Comparison of ENCODE assay signal across 8 cellular contexts in the genomic region with DNA sequence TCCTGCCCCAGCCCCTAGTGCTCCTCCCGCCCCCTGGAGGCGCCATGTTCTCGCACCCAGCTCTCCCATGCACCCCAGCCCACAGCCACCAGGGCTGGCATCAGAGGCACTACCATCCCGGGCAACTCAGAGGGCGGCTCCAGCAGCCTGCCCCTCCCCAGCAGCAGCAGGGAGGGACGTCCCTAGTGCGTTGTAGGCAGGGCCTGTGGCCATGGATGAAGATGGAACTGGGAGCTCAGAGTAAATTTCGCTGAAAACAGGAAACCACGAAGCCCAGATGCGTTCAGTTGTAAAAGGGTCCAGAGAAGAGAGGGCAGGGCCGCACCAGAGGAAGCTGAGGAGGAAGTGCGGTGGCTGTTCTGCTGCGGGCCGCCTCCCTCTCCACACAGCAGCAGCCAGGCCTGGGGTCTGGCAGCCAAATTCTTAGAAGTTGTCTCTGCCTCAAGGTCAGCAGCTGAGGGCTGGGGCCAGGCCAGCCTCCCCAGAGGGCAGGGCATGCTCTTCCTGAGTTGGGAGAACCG.
DNase-seq lines count a peak whose midpoint lies in the region; ATAC-seq, FAIRE-seq and TF ChIP-seq lines count a peak whose summit lies in the region.

No MANE protein-coding gene starts in this region.

- FAIRE-seq in D721Med (lab: Jason Lieb, UNC) (no peak), H54 (lab: Jason Lieb, UNC) (no peak)

- no peak for TF ChIP-seq POLR2A in H54 (IDR thresholded peaks at IDR 0.05; ENCODE audit: low read depth, low read length)

- ATAC-seq in GM19372 (IDR thresholded peaks at IDR 0.05; ENCODE audit: low read depth, unreplicated experiment) = peak; percentile 72

- no peak for TF ChIP-seq CTCF in D721Med (IDR thresholded peaks at IDR 0.05; ENCODE audit: insufficient read depth, missing control alignments)

- DNase-seq in NOMO-1 (lab: John Stamatoyannopoulos, UW; ENCODE audit: unreplicated experiment in 2 of 2) = peak; percentile 98 to 99
- peak; percentile 45 to 50 for DNase-seq in activated T-helper 1 cell treated with anti-CD3 and anti-CD28 coated beads, Interleukin-2, amount 50 U/mL, for 16 hours (ENCODE audit: low read depth in 1 of 2, low spot score in 1 of 2)
- DNase-seq in hypothalamus (lab: John Stamatoyannopoulos, UW) = peak in 27 of 51 donors; percentile 23 to 71 (median 45)
- peak in 2 of 3 donors; percentile 66 to 68 for DNase-seq in stimulated activated CD4-positive, alpha-beta T cell treated with anti-CD3 and anti-CD28 coated beads, TNF-alpha, amount 100 ng/mL, for 48 hours (ENCODE audit: low read depth in 3 of 3)
- DNase-seq in D721Med (ENCODE audit: insufficient read length, low spot score) = no peak
- no peak for DNase-seq in DMS53 (lab: John Stamatoyannopoulos, UW)
- DNase-seq in H54 (ENCODE audit: insufficient read length, low spot score) = no peak

Comparison
In these comparisons a context has a peak if more than half of its experiments do, and no peak if none do; other contexts are left out.
1. DNase-seq: peak in NOMO-1 (2 of 2), activated T-helper 1 cell treated with anti-CD3 and anti-CD28 coated beads, Interleukin-2, amount 50 U/mL, for 16 hours (2 of 2), hypothalamus (27 of 51) and stimulated activated CD4-positive, alpha-beta T cell treated with anti-CD3 and anti-CD28 coated beads, TNF-alpha, amount 100 ng/mL, for 48 hours (2 of 3); none in D721Med (single experiment), DMS53 (single experiment) and H54 (single experiment).